In the genomic region with DNA sequence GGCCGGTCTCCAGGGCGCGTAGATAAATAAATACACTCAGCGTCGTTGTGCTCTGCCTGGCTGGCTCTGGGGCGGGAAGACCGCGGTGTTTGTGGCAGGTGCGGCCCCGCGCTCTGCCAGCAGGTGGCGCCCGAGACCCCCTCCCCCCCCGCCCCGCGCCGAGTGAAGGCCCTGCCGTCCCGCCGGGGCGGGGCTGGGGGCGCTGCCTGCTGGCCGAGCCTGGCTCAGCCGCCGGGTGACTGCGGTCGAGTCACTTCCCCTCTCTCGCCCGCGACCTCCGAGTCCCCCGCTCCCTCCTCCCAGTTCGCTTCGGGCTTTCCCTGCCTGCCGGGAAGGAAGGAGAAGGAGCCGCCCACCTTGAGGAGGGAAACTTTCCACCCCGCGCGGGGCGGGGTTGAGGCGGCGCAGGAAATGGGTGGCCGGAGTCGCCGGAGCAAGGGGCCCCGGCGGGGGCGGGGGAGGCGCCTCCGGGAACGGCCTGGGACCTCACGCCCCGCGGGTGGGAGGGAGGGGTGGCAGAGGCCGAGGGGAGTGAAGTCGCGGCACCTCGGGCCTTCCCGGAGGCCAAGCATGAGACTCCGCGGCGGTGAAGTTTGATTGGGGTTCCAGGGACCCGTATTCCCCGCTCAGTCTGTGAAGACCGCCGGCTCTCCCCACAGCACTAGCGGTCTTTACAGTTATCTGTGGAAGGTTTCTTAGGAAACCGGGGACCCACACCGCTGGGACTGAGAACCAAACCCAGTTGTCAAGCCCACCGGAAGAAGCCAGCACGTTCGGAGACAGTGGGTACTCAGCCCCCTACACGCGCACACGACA, we compare ENCODE assay signal across 1 cellular context.
A peak's percentile ranks its signal among the peaks of the same experiment; 100 is the strongest.
TF ChIP-seq lines count a peak whose summit lies in the region.

No MANE protein-coding gene starts in this region.

TF ChIP-seq in HepG2, 621 proteins besides CTCF, POLR2A, EP300 and RAD21 (continued from another document and continues in another):
- TF ChIP-seq, protein P1, sequence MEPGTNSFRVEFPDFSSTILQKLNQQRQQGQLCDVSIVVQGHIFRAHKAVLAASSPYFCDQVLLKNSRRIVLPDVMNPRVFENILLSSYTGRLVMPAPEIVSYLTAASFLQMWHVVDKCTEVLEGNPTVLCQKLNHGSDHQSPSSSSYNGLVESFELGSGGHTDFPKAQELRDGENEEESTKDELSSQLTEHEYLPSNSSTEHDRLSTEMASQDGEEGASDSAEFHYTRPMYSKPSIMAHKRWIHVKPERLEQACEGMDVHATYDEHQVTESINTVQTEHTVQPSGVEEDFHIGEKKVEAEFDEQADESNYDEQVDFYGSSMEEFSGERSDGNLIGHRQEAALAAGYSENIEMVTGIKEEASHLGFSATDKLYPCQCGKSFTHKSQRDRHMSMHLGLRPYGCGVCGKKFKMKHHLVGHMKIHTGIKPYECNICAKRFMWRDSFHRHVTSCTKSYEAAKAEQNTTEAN (CRISPR knock-in tag; conservative IDR thresholded peaks at IDR 0.05), result no peak
- TF ChIP-seq ZNF607 (CRISPR knock-in tag; IDR thresholded peaks at IDR 0.05; ENCODE audit: borderline replicate concordance), result no peak
- no peak for TF ChIP-seq SP1 (IDR thresholded peaks at IDR 0.05)
- TF ChIP-seq SP1 (CRISPR knock-in tag; IDR thresholded peaks at IDR 0.05), result 0 out of 2 replicates have a peak, but pooled peaks have one; percentile 27
- TF ChIP-seq MXD4 (CRISPR knock-in tag; IDR thresholded peaks at IDR 0.05), result no peak; the same call in 1 of the 2 replicates
- TF ChIP-seq, protein P2, sequence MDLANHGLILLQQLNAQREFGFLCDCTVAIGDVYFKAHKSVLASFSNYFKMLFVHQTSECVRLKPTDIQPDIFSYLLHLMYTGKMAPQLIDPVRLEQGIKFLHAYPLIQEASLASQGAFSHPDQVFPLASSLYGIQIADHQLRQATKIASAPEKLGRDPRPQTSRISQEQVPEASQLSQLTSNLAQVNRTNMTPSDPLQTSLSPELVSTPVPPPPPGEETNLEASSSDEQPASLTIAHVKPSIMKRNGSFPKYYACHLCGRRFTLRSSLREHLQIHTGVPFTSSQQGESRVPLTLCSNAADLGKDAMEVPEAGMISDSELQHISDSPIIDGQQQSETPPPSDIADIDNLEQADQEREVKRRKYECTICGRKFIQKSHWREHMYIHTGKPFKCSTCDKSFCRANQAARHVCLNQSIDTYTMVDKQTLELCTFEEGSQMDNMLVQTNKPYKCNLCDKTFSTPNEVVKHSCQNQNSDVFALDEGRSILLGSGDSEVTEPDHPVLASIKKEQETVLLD (CRISPR knock-in tag; IDR thresholded peaks at IDR 0.05; ENCODE audit: low read depth), result peak; percentile 86
- no peak for TF ChIP-seq ZNF432 (CRISPR knock-in tag; IDR thresholded peaks at IDR 0.05; ENCODE audit: borderline replicate concordance)
- peak; percentile 55; the same call in 1 of the 2 replicates for TF ChIP-seq ZNF552 (CRISPR knock-in tag; IDR thresholded peaks at IDR 0.05; ENCODE audit: borderline replicate concordance)
- TF ChIP-seq, protein P3, sequence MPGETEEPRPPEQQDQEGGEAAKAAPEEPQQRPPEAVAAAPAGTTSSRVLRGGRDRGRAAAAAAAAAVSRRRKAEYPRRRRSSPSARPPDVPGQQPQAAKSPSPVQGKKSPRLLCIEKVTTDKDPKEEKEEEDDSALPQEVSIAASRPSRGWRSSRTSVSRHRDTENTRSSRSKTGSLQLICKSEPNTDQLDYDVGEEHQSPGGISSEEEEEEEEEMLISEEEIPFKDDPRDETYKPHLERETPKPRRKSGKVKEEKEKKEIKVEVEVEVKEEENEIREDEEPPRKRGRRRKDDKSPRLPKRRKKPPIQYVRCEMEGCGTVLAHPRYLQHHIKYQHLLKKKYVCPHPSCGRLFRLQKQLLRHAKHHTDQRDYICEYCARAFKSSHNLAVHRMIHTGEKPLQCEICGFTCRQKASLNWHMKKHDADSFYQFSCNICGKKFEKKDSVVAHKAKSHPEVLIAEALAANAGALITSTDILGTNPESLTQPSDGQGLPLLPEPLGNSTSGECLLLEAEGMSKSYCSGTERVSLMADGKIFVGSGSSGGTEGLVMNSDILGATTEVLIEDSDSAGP (CRISPR knock-in tag; IDR thresholded peaks at IDR 0.05; ENCODE audit: borderline replicate concordance), result no peak
- TF ChIP-seq IKZF4 (CRISPR knock-in tag; IDR thresholded peaks at IDR 0.05; ENCODE audit: borderline replicate concordance, low read depth, not compliant biosample characterization), result no peak
- TF ChIP-seq ZNF256 (CRISPR knock-in tag; conservative IDR thresholded peaks at IDR 0.05), result no peak
- TF ChIP-seq, protein P4, sequence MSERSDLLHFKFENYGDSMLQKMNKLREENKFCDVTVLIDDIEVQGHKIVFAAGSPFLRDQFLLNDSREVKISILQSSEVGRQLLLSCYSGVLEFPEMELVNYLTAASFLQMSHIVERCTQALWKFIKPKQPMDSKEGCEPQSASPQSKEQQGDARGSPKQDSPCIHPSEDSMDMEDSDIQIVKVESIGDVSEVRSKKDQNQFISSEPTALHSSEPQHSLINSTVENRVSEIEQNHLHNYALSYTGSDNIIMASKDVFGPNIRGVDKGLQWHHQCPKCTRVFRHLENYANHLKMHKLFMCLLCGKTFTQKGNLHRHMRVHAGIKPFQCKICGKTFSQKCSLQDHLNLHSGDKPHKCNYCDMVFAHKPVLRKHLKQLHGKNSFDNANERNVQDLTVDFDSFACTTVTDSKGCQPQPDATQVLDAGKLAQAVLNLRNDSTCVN (CRISPR knock-in tag; IDR thresholded peaks at IDR 0.05; ENCODE audit: borderline replicate concordance), result no peak
- TF ChIP-seq ZNF589 (CRISPR knock-in tag; conservative IDR thresholded peaks at IDR 0.05), result no peak
- TF ChIP-seq, protein P5, sequence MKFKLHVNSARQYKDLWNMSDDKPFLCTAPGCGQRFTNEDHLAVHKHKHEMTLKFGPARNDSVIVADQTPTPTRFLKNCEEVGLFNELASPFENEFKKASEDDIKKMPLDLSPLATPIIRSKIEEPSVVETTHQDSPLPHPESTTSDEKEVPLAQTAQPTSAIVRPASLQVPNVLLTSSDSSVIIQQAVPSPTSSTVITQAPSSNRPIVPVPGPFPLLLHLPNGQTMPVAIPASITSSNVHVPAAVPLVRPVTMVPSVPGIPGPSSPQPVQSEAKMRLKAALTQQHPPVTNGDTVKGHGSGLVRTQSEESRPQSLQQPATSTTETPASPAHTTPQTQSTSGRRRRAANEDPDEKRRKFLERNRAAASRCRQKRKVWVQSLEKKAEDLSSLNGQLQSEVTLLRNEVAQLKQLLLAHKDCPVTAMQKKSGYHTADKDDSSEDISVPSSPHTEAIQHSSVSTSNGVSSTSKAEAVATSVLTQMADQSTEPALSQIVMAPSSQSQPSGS (CRISPR knock-in tag; IDR thresholded peaks at IDR 0.05), result no peak
- no peak for TF ChIP-seq TOPORS (CRISPR knock-in tag; IDR thresholded peaks at IDR 0.05)
- no peak for TF ChIP-seq GTF2F1 (IDR thresholded peaks at IDR 0.05; ENCODE audit: low read length)
- TF ChIP-seq IRX3 (CRISPR knock-in tag; IDR thresholded peaks at IDR 0.05; ENCODE audit: borderline replicate concordance, low read depth), result no peak
- TF ChIP-seq ZNF556 (CRISPR knock-in tag; IDR thresholded peaks at IDR 0.05; ENCODE audit: borderline replicate concordance), result peak; percentile 66; the same call in 1 of the 2 replicates
- TF ChIP-seq XRCC5 (optimal IDR thresholded peaks at IDR 0.05; ENCODE audit: low read length), result peak; percentile 26
- TF ChIP-seq MTA1 (CRISPR knock-in tag; IDR thresholded peaks at IDR 0.05; ENCODE audit: borderline replicate concordance), result peak; percentile 58; the same call in 1 of the 2 replicates
- no peak for TF ChIP-seq RFXANK (CRISPR knock-in tag; IDR thresholded peaks at IDR 0.05)
- TF ChIP-seq CENPT (CRISPR knock-in tag; IDR thresholded peaks at IDR 0.05; ENCODE audit: low read depth), result no peak
- no peak for TF ChIP-seq ZNF878 (CRISPR knock-in tag; IDR thresholded peaks at IDR 0.05)
- TF ChIP-seq, protein P6, sequence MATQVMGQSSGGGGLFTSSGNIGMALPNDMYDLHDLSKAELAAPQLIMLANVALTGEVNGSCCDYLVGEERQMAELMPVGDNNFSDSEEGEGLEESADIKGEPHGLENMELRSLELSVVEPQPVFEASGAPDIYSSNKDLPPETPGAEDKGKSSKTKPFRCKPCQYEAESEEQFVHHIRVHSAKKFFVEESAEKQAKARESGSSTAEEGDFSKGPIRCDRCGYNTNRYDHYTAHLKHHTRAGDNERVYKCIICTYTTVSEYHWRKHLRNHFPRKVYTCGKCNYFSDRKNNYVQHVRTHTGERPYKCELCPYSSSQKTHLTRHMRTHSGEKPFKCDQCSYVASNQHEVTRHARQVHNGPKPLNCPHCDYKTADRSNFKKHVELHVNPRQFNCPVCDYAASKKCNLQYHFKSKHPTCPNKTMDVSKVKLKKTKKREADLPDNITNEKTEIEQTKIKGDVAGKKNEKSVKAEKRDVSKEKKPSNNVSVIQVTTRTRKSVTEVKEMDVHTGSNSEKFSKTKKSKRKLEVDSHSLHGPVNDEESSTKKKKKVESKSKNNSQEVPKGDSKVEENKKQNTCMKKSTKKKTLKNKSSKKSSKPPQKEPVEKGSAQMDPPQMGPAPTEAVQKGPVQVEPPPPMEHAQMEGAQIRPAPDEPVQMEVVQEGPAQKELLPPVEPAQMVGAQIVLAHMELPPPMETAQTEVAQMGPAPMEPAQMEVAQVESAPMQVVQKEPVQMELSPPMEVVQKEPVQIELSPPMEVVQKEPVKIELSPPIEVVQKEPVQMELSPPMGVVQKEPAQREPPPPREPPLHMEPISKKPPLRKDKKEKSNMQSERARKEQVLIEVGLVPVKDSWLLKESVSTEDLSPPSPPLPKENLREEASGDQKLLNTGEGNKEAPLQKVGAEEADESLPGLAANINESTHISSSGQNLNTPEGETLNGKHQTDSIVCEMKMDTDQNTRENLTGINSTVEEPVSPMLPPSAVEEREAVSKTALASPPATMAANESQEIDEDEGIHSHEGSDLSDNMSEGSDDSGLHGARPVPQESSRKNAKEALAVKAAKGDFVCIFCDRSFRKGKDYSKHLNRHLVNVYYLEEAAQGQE (IDR thresholded peaks at IDR 0.05; ENCODE audit: borderline replicate concordance in 1 of 2, low read depth in 1 of 2, low read length in 2 of 2), result no peak
- TF ChIP-seq, protein P7, sequence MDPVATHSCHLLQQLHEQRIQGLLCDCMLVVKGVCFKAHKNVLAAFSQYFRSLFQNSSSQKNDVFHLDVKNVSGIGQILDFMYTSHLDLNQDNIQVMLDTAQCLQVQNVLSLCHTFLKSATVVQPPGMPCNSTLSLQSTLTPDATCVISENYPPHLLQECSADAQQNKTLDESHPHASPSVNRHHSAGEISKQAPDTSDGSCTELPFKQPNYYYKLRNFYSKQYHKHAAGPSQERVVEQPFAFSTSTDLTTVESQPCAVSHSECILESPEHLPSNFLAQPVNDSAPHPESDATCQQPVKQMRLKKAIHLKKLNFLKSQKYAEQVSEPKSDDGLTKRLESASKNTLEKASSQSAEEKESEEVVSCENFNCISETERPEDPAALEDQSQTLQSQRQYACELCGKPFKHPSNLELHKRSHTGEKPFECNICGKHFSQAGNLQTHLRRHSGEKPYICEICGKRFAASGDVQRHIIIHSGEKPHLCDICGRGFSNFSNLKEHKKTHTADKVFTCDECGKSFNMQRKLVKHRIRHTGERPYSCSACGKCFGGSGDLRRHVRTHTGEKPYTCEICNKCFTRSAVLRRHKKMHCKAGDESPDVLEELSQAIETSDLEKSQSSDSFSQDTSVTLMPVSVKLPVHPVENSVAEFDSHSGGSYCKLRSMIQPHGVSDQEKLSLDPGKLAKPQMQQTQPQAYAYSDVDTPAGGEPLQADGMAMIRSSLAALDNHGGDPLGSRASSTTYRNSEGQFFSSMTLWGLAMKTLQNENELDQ (CRISPR knock-in tag; IDR thresholded peaks at IDR 0.05; ENCODE audit: borderline replicate concordance), result no peak
- TF ChIP-seq NFIB (CRISPR knock-in tag; IDR thresholded peaks at IDR 0.05; ENCODE audit: borderline replicate concordance), result no peak
- no peak for TF ChIP-seq SMARCE1 (IDR thresholded peaks at IDR 0.05; ENCODE audit: borderline replicate concordance)
- TF ChIP-seq, protein P8, sequence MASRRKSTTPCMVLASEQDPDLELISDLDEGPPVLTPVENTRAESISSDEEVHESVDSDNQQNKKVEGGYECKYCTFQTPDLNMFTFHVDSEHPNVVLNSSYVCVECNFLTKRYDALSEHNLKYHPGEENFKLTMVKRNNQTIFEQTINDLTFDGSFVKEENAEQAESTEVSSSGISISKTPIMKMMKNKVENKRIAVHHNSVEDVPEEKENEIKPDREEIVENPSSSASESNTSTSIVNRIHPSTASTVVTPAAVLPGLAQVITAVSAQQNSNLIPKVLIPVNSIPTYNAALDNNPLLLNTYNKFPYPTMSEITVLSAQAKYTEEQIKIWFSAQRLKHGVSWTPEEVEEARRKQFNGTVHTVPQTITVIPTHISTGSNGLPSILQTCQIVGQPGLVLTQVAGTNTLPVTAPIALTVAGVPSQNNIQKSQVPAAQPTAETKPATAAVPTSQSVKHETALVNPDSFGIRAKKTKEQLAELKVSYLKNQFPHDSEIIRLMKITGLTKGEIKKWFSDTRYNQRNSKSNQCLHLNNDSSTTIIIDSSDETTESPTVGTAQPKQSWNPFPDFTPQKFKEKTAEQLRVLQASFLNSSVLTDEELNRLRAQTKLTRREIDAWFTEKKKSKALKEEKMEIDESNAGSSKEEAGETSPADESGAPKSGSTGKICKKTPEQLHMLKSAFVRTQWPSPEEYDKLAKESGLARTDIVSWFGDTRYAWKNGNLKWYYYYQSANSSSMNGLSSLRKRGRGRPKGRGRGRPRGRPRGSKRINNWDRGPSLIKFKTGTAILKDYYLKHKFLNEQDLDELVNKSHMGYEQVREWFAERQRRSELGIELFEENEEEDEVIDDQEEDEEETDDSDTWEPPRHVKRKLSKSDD (CRISPR knock-in tag; IDR thresholded peaks at IDR 0.05; ENCODE audit: low read depth), result no peak
- no peak; the same call in 1 of the 2 replicates for TF ChIP-seq ZNF235 (CRISPR knock-in tag; IDR thresholded peaks at IDR 0.05; ENCODE audit: borderline replicate concordance)
- TF ChIP-seq, protein P9, sequence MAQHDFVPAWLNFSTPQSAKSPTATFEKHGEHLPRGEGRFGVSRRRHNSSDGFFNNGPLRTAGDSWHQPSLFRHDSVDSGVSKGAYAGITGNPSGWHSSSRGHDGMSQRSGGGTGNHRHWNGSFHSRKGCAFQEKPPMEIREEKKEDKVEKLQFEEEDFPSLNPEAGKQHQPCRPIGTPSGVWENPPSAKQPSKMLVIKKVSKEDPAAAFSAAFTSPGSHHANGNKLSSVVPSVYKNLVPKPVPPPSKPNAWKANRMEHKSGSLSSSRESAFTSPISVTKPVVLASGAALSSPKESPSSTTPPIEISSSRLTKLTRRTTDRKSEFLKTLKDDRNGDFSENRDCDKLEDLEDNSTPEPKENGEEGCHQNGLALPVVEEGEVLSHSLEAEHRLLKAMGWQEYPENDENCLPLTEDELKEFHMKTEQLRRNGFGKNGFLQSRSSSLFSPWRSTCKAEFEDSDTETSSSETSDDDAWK (CRISPR knock-in tag; IDR thresholded peaks at IDR 0.05), result no peak
- TF ChIP-seq ARNTL (CRISPR knock-in tag; IDR thresholded peaks at IDR 0.05), result no peak; the same call in 1 of the 2 replicates
- TF ChIP-seq, protein P10, sequence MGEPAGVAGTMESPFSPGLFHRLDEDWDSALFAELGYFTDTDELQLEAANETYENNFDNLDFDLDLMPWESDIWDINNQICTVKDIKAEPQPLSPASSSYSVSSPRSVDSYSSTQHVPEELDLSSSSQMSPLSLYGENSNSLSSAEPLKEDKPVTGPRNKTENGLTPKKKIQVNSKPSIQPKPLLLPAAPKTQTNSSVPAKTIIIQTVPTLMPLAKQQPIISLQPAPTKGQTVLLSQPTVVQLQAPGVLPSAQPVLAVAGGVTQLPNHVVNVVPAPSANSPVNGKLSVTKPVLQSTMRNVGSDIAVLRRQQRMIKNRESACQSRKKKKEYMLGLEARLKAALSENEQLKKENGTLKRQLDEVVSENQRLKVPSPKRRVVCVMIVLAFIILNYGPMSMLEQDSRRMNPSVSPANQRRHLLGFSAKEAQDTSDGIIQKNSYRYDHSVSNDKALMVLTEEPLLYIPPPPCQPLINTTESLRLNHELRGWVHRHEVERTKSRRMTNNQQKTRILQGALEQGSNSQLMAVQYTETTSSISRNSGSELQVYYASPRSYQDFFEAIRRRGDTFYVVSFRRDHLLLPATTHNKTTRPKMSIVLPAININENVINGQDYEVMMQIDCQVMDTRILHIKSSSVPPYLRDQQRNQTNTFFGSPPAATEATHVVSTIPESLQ (CRISPR knock-in tag; conservative IDR thresholded peaks at IDR 0.05), result no peak
- TF ChIP-seq ZNF713 (CRISPR knock-in tag; IDR thresholded peaks at IDR 0.05), result no peak
- TF ChIP-seq HES4 (CRISPR knock-in tag; IDR thresholded peaks at IDR 0.05; ENCODE audit: borderline replicate concordance), result no peak
